ENCODE assay signal across 8 cellular contexts in genomic region chr11:10751581-10751940, GRCh38. TPM values are rescaled to one million over a fixed set of nuclear protein-coding genes. Genes with fewer than 3 reads are reported as not detected.
DNase-seq lines count a peak whose midpoint lies in the region; ATAC-seq and TF ChIP-seq lines count a peak whose summit lies in the region.

No MANE protein-coding gene starts in this region.

- TF ChIP-seq EP300 in sigmoid colon (IDR thresholded peaks at IDR 0.05): no peak

- peaks cover 21% of the 10 kb centered on the region for H3K36me3 Mint-ChIP-seq in activated CD4-positive, alpha-beta memory T cell treated with anti-CD3 and anti-CD28 coated beads for 36 hours

- H3K36me3 ChIP-seq in ES-I3 (ENCODE audit: insufficient read depth, low read length): no peaks in the 10 kb centered on the region
- peaks cover 0 to 38% (median 0%) of the 10 kb centered on the region in 9 donors for H3K36me3 ChIP-seq in heart right ventricle
- peaks cover 0 to 36% (median 7%) of the 10 kb centered on the region in 4 donors for H3K36me3 ChIP-seq in sigmoid colon

- CTCF ChIA-PET in activated CD4-positive, alpha-beta memory T cell treated with anti-CD3 and anti-CD28 coated beads for 36 hours (lab: Charles Lee): interaction anchor here (1.1 kb wide), 2 partner anchors 20 to 211 kb away, joined by 4 to 6 read pairs; partner anchors contain the start of gene RNF141

- intact Hi-C loops in activated CD4-positive, alpha-beta memory T cell treated with anti-CD3 and anti-CD28 coated beads for 36 hours (cut with micrococcal nuclease): loop anchor here (1.0 to 5.0 kb wide), 3 partner anchors 57 to 1091 kb away; partner anchors contain the start of genes EIF4G2, USP47 and ZBED5
- intact Hi-C loops in heart right ventricle (cut with DNase I): no loop called here
- intact Hi-C loops in sigmoid colon (cut with DNase I): no loop called here

- H3K9me3 Mint-ChIP-seq in activated CD4-positive, alpha-beta memory T cell treated with anti-CD3 and anti-CD28 coated beads for 36 hours: no peaks in the 10 kb centered on the region

- H3K9me3 ChIP-seq in ES-I3 (ENCODE audit: control insufficient read depth, insufficient read depth, low read length) (no peaks in the 10 kb centered on the region), heart right ventricle (no peaks in the 10 kb centered on the region), sigmoid colon (no peaks in the 10 kb centered on the region)

- H3K27me3 Mint-ChIP-seq in activated CD4-positive, alpha-beta memory T cell treated with anti-CD3 and anti-CD28 coated beads for 36 hours: no peaks in the 10 kb centered on the region

- POLR2A ChIA-PET in activated CD4-positive, alpha-beta memory T cell treated with anti-CD3 and anti-CD28 coated beads for 36 hours (lab: Charles Lee): interaction anchor here (0.8 to 1.9 kb wide), 7 partner anchors 9 to 1178 kb away, joined by 3 to 10 read pairs (median 6); partner anchors contain the start of genes AMPD3, EIF4G2, RNF141 and WEE1

- H3K4me1 Mint-ChIP-seq in activated CD4-positive, alpha-beta memory T cell treated with anti-CD3 and anti-CD28 coated beads for 36 hours (ENCODE audit: low read depth): peaks cover 25% of the 10 kb centered on the region

- H3K4me1 ChIP-seq in ES-I3 (ENCODE audit: insufficient read depth, low read length) (0 out of 2 replicates have a peak, but pooled peaks cover 4% of the 10 kb centered on the region), heart right ventricle (peaks cover 0 to 34% (median 17%) of the 10 kb centered on the region in 9 donors), sigmoid colon (peaks cover 0 to 17% (median 13%) of the 10 kb centered on the region in 4 donors)

- TF ChIP-seq CTCF in heart right ventricle (IDR thresholded peaks at IDR 0.05) (no peak), sigmoid colon (IDR thresholded peaks at IDR 0.05) (no peak)

- TF ChIP-seq POLR2A in sigmoid colon (IDR thresholded peaks at IDR 0.05): no peak

- DNase-seq in activated CD4-positive, alpha-beta memory T cell treated with anti-CD3 and anti-CD28 coated beads for 36 hours: no peak
- DNase-seq in heart right ventricle (no peak), sigmoid colon (no peak), NCI-H510A (lab: John Stamatoyannopoulos, UW) (no peak), COLO829 (ENCODE audit: low spot score) (no peak), NCI-H1417 treated with DMSO at 0.1 percent for 48 hours (lab: John Stamatoyannopoulos, UW) (no peak)

- peak overlapping the region; percentile 55 to 98 (median 85) for H3K4me3 ChIP-seq in heart right ventricle
- peak overlapping the region; percentile 70 to 93 (median 84) for H3K4me3 ChIP-seq in sigmoid colon

- peak overlapping the region; percentile 93 for H3K9ac ChIP-seq in ES-I3 (ENCODE audit: low read depth, low read length)

- peak; percentile 25 for ATAC-seq in HG02588 (IDR thresholded peaks at IDR 0.05; ENCODE audit: unreplicated experiment)
- ATAC-seq in heart right ventricle: peak; percentile 4 to 43 (median 30)

- peak overlapping the region; percentile 93 for H3K4me3 Mint-ChIP-seq in activated CD4-positive, alpha-beta memory T cell treated with anti-CD3 and anti-CD28 coated beads for 36 hours

- H3K27me3 ChIP-seq in heart right ventricle (no peaks in the 10 kb centered on the region), sigmoid colon (no peaks in the 10 kb centered on the region)

- H3K27ac ChIP-seq in heart right ventricle (peak overlapping the region; percentile 80 to 97 (median 94)), sigmoid colon (peak overlapping the region; percentile 88 to 94 (median 92))

- WGBS in heart right ventricle, 2 donors: 0 to 1% methylated on average over 14 of the region's 14 CpGs
- WGBS in sigmoid colon, 2 donors: 0 to 1% methylated on average over 14 of the region's 14 CpGs

- peak overlapping the region; percentile 89 for H3K27ac Mint-ChIP-seq in activated CD4-positive, alpha-beta memory T cell treated with anti-CD3 and anti-CD28 coated beads for 36 hours

RNA-seq across cellular contexts. Expression of gene CTR9, which starts 0.5 kb away (rescaled TPM):
- total RNA-seq in activated CD4-positive, alpha-beta memory T cell treated with anti-CD3 and anti-CD28 coated beads for 36 hours: 10 to 100 TPM; 37.6 to 39.9 TPM
- total RNA-seq in heart right ventricle: 10 to 100 TPM; 18.6 to 34.8 (median 24.7) TPM
- polyA plus RNA-seq in heart right ventricle: 10 to 100 TPM; 10.4 to 11.7 TPM
- total RNA-seq in sigmoid colon: 10 to 100 TPM; 11.6 to 18.4 (median 15.7) TPM
- 10 to 100 TPM; 15.3 to 18.4 (median 15.6) TPM for polyA plus RNA-seq in sigmoid colon

RNA-seq across cellular contexts. Expression of gene EIF4G2, which starts 57.2 kb away (rescaled TPM):
- total RNA-seq in activated CD4-positive, alpha-beta memory T cell treated with anti-CD3 and anti-CD28 coated beads for 36 hours: 100 to 1,000 TPM; 794 to 835 TPM
- total RNA-seq in heart right ventricle: 1,000 to 10,000 TPM in 3 of 10 donors, 100 to 1,000 TPM in 7; 623 to 1,076 (median 970) TPM
- 100 to 1,000 TPM; 119 to 283 TPM for polyA plus RNA-seq in heart right ventricle
- 100 to 1,000 TPM; 425 to 581 (median 497) TPM for total RNA-seq in sigmoid colon
- 100 to 1,000 TPM; 301 to 409 (median 326) TPM for polyA plus RNA-seq in sigmoid colon

RNA-seq across cellular contexts. Expression of gene IRAG1, which starts 58.0 kb away (rescaled TPM):
- not detected for total RNA-seq in activated CD4-positive, alpha-beta memory T cell treated with anti-CD3 and anti-CD28 coated beads for 36 hours
- total RNA-seq in heart right ventricle: 1 to 10 TPM; 2.5 to 8.3 (median 5.3) TPM
- 1 to 10 TPM; 4.2 to 4.6 TPM for polyA plus RNA-seq in heart right ventricle
- total RNA-seq in sigmoid colon: 100 to 1,000 TPM in 3 of 4 donors, 10 to 100 TPM in 1; 96.1 to 153 (median 125) TPM
- 10 to 100 TPM in 1 of 3 donors, 1 to 10 TPM in 2; 1.8 to 10.6 (median 2.3) TPM for polyA plus RNA-seq in sigmoid colon

Comparison
In these comparisons a context has a peak if more than half of its experiments do, and no peak if none do; other contexts are left out.
1. RNA of gene IRAG1, which starts 58.0 kb away (total RNA-seq): 96.1 to 153 TPM in sigmoid colon; 2.5 to 8.3 TPM in heart right ventricle and not detected in activated CD4-positive, alpha-beta memory T cell treated with anti-CD3 and anti-CD28 coated beads for 36 hours; every median in the first group is over 10 times any median in the second.